ENCODE assay signal across 1 cellular context in the genomic region with DNA sequence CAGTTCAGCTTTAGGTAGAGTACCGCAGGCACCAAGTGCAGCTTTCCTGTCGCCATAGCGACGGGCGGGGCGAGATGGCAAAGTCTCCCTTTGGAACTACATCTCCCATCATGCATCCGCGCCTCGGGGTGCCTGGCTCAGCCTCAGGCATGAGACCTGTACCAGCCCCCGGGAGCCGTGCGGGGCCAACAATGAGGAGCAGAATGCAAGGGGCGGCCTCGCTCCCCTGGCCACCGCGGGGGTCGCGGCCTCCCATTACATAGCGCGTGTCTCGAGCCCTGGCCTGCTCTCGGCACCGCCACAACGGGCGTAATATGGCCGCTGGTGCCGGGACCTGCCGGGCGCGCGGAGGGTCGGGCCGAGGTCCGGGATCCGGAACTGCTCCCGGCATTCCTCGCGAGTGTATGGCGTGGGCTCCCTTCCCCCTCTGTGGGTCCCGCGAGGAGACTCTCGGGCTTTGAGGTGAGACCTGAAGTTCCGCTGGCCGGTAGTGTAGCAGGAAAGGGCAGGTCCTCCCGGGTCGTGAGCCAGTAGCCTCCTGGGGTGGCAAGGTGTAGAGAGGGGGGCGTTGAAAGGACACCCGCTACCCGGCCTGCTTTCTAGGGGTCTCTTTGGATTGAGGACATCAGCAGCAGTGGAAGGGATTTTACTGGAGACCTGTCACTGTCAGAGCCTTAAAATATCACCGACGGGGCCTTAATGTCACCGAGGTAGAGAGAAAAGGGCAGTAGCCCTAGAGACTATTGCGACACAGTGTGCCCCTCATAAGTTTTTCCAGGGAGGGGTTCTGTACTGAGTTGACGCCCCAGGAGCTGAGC.
TF ChIP-seq lines count a peak whose summit lies in the region.

A gene with protein sequence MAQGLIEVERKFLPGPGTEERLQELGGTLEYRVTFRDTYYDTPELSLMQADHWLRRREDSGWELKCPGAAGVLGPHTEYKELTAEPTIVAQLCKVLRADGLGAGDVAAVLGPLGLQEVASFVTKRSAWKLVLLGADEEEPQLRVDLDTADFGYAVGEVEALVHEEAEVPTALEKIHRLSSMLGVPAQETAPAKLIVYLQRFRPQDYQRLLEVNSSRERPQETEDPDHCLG (plus strand): TSS at position 390 of the 818 bp plus-strand sequence. CDS start 487 bp downstream, outside the sequence.

TF ChIP-seq in HepG2, 621 proteins besides CTCF, POLR2A, EP300 and RAD21 (continued from another document and continues in another):
- TF ChIP-seq, protein P1, sequence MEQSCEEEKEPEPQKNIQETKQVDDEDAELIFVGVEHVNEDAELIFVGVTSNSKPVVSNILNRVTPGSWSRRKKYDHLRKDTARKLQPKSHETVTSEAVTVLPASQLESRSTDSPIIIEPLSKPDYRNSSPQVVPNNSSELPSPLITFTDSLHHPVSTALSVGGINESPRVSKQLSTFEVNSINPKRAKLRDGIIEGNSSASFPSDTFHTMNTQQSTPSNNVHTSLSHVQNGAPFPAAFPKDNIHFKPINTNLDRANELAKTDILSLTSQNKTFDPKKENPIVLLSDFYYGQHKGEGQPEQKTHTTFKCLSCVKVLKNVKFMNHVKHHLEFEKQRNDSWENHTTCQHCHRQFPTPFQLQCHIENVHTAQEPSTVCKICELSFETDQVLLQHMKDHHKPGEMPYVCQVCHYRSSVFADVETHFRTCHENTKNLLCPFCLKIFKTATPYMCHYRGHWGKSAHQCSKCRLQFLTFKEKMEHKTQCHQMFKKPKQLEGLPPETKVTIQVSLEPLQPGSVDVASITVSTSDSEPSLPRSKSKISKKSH (CRISPR knock-in tag; IDR thresholded peaks at IDR 0.05; ENCODE audit: borderline replicate concordance), result peak; percentile 99
- TF ChIP-seq ZNF569 (CRISPR knock-in tag; IDR thresholded peaks at IDR 0.05; ENCODE audit: borderline replicate concordance), result peak; percentile 99; the same call in 1 of the 2 replicates
- no peak for TF ChIP-seq HOXA7 (CRISPR knock-in tag; IDR thresholded peaks at IDR 0.05)
- peak; percentile 95 for TF ChIP-seq PHF5A (CRISPR knock-in tag; IDR thresholded peaks at IDR 0.05; ENCODE audit: low read depth, unreplicated experiment)
- TF ChIP-seq, protein P2, sequence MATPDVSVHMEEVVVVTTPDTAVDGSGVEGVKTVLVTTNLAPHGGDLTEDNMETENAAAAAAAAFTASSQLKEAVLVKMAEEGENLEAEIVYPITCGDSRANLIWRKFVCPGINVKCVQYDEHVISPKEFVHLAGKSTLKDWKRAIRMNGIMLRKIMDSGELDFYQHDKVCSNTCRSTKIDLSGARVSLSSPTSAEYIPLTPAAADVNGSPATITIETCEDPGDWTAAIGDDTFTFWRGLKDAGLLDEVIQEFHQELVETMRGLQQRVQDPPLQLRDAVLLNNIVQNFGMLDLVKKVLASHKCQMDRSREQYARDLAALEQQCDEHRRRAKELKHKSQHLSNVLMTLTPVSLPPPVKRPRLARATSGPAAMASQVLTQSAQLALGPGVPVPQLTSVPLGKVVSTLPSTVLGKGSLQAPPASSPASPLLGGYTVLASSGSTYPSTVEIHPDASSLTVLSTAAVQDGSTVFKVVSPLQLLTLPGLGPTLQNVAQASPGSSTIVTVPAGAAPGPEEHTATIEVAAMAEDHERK (CRISPR knock-in tag; IDR thresholded peaks at IDR 0.05; ENCODE audit: low read depth), result peak; percentile 80
- no peak for TF ChIP-seq ZNF468 (CRISPR knock-in tag; IDR thresholded peaks at IDR 0.05)
- peak; percentile 99 for TF ChIP-seq MXD4 (CRISPR knock-in tag; IDR thresholded peaks at IDR 0.05)
- peak; percentile 99; the same call in 1 of the 2 replicates for TF ChIP-seq ZNF44 (CRISPR knock-in tag; IDR thresholded peaks at IDR 0.05)
- peak; percentile 97 for TF ChIP-seq SRSF1 (optimal IDR thresholded peaks at IDR 0.05; ENCODE audit: low read depth, low read length)
- peak; percentile 97 for TF ChIP-seq ZHX1 (CRISPR knock-in tag; IDR thresholded peaks at IDR 0.05; ENCODE audit: low read depth)
- 0 out of 4 replicates have a peak, but pooled peaks have one; percentile 3 to 10 for TF ChIP-seq MAFK (conservative IDR thresholded peaks at IDR 0.05 in 1 of 2, IDR thresholded peaks at IDR 0.05 in 1 of 2; ENCODE audit: low read length in 2 of 2)
- TF ChIP-seq ZMYM2 (CRISPR knock-in tag; IDR thresholded peaks at IDR 0.05), result no peak; the same call in 1 of the 2 replicates
- TF ChIP-seq, protein P3, sequence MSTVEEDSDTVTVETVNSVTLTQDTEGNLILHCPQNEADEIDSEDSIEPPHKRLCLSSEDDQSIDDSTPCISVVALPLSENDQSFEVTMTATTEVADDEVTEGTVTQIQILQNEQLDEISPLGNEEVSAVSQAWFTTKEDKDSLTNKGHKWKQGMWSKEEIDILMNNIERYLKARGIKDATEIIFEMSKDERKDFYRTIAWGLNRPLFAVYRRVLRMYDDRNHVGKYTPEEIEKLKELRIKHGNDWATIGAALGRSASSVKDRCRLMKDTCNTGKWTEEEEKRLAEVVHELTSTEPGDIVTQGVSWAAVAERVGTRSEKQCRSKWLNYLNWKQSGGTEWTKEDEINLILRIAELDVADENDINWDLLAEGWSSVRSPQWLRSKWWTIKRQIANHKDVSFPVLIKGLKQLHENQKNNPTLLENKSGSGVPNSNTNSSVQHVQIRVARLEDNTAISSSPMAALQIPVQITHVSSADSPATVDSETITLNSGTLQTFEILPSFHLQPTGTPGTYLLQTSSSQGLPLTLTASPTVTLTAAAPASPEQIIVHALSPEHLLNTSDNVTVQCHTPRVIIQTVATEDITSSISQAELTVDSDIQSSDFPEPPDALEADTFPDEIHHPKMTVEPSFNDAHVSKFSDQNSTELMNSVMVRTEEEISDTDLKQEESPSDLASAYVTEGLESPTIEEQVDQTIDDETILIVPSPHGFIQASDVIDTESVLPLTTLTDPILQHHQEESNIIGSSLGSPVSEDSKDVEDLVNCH (CRISPR knock-in tag; IDR thresholded peaks at IDR 0.05), result peak; percentile 86
- peak; percentile 99 for TF ChIP-seq ZBTB25 (CRISPR knock-in tag; IDR thresholded peaks at IDR 0.05)
- TF ChIP-seq SALL1 (CRISPR knock-in tag; IDR thresholded peaks at IDR 0.05), result peak; percentile 97
- peak; percentile 91 for TF ChIP-seq JUN (CRISPR knock-in tag; IDR thresholded peaks at IDR 0.05)
- no peak for TF ChIP-seq TRIM24 (CRISPR knock-in tag; IDR thresholded peaks at IDR 0.05)
- peak; percentile 87; the same call in 1 of the 2 replicates for TF ChIP-seq ZBTB49 (CRISPR knock-in tag; IDR thresholded peaks at IDR 0.05; ENCODE audit: borderline replicate concordance)
- TF ChIP-seq PCBP1 (IDR thresholded peaks at IDR 0.05; ENCODE audit: borderline replicate concordance, low read depth, low read length), result peak; percentile 97; the same call in 1 of the 2 replicates
- TF ChIP-seq ZGPAT (CRISPR knock-in tag; IDR thresholded peaks at IDR 0.05), result peak; percentile 100
- TF ChIP-seq, protein P4, sequence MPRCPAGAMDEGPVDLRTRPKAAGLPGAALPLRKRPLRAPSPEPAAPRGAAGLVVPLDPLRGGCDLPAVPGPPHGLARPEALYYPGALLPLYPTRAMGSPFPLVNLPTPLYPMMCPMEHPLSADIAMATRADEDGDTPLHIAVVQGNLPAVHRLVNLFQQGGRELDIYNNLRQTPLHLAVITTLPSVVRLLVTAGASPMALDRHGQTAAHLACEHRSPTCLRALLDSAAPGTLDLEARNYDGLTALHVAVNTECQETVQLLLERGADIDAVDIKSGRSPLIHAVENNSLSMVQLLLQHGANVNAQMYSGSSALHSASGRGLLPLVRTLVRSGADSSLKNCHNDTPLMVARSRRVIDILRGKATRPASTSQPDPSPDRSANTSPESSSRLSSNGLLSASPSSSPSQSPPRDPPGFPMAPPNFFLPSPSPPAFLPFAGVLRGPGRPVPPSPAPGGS (CRISPR knock-in tag; IDR thresholded peaks at IDR 0.05), result peak; percentile 100
- TF ChIP-seq ZNF678 (CRISPR knock-in tag; IDR thresholded peaks at IDR 0.05), result peak; percentile 98
- TF ChIP-seq ZNF280D (CRISPR knock-in tag; IDR thresholded peaks at IDR 0.05), result peak; percentile 99
- TF ChIP-seq, protein P5, sequence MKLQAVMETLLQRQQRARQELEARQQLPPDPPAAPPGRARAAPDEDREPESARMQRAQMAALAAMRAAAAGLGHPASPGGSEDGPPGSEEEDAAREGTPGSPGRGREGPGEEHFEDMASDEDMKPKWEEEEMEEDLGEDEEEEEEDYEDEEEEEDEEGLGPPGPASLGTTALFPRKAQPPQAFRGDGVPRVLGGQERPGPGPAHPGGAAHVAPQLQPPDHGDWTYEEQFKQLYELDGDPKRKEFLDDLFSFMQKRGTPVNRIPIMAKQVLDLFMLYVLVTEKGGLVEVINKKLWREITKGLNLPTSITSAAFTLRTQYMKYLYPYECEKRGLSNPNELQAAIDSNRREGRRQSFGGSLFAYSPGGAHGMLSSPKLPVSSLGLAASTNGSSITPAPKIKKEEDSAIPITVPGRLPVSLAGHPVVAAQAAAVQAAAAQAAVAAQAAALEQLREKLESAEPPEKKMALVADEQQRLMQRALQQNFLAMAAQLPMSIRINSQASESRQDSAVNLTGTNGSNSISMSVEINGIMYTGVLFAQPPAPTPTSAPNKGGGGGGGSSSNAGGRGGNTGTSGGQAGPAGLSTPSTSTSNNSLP (IDR thresholded peaks at IDR 0.05; ENCODE audit: low read depth, low read length), result no peak; the same call in 1 of the 2 replicates
- no peak for TF ChIP-seq RAD51 (IDR thresholded peaks at IDR 0.05; ENCODE audit: borderline replicate concordance)
- peak; percentile 95 for TF ChIP-seq ZNF616 (CRISPR knock-in tag; IDR thresholded peaks at IDR 0.05; ENCODE audit: low read depth)
- peak; percentile 63; the same call in 1 of the 2 replicates for TF ChIP-seq RFX5 (IDR thresholded peaks at IDR 0.05; ENCODE audit: low read depth, low read length)
- peak; percentile 97; the same call in 1 of the 2 replicates for TF ChIP-seq KLF12 (CRISPR knock-in tag; IDR thresholded peaks at IDR 0.05; ENCODE audit: borderline replicate concordance)
